ENCODE assay signal across 8 cellular contexts in the genomic region with DNA sequence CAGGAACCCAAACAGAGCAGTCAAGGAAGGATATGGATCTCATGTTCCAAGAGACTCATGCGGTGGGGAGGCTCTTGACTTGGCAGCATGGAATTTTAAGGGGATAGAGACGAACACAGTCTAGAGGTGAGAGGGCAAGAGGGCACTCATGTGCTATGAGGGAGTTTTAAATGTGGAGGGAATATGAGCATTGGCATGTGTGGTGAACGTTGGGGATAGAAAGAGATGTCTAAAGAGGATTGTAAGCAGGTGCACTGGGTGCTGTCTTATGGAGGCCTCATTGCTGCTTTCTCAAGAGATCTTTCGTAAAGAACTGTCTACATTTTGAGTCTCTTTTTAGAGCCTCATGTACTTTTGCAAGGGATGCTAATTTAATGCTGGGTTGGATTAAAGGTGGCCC.
"Had no signal": no experiment of that assay in that cellular context is flagged by ENCODE, and none has a peak within 500 bp of the region (broad histone marks: within the 10 kb centered on the region; RNA-seq: fewer than 3 reads in every experiment).

No MANE protein-coding gene starts in this region.

- FAIRE-seq: G401.6, GM12878, GM12891, GM12892, GM18507, GM19239 had no signal

- ATAC-seq: GM12878 had no signal

- H3K4me3 ChIP-seq: GM12878 had no signal

- DNase-seq: GDM1, GF-D8 had no signal
